ENCODE assay signal across 8 cellular contexts in the genomic region with DNA sequence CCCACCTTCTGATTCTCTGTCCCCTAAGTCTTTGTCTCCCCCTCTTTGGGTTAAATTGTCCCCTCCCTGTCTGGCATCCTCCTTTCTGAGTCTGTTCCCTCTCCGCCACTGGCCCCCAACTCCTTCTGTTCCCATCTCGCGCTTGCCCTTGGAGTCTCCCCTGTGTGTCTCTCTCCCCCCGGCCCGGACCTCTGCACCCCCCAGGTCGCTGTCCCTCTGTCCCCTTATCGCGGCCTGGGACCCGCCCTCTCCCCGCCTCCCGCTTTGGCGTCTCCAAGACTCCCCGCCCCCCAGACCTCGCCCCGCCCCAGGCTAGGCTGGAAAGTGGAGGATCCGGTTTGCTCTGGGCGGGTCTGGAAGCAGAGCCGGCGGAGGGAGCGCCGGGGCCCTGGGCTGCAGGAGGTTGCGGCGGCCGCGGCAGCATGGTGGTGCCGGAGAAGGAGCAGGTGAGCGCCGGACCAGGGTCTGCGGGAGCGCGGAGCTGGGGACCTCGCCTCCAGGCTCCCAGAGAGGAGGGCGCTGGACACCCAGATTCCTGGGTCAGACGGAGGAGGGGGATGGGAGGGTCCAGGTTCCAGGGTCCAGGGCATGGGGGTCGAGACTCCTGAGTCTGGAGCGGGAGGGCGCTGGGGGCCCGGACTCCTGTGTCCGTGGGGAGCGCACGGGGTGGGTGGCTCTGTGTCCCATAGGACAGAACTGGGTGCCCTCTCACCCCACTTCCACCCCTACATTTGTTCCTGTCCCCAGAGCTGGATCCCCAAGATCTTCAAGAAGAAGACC. TPM values are rescaled to one million over a fixed set of nuclear protein-coding genes. Genes with fewer than 3 reads are reported as not detected.
DNase-seq lines count a peak whose midpoint lies in the region; ATAC-seq, FAIRE-seq and TF ChIP-seq lines count a peak whose summit lies in the region.

A gene (plus strand): TSS at position 348 of the 780 bp plus-strand sequence. CDS start 75 bp downstream, at position 423.

- TF ChIP-seq CTCF in NB4 (IDR thresholded peaks at IDR 0.05; ENCODE audit: low read depth, low read length) (no peak), bronchial epithelial cell (IDR thresholded peaks at IDR 0.05; ENCODE audit: insufficient read depth, low read length, severe bottlenecking) (no peak), sigmoid colon (IDR thresholded peaks at IDR 0.05) (no peak)

- TF ChIP-seq EP300 in sigmoid colon (IDR thresholded peaks at IDR 0.05) = no peak

- H3K36me3 ChIP-seq in bronchial epithelial cell (ENCODE audit: control insufficient read depth, insufficient read depth, low read length) (peaks cover 4% of the 10 kb centered on the region), iPS-20b (ENCODE audit: insufficient read depth, low read depth, low read length) (no peaks in the 10 kb centered on the region), sigmoid colon (no peaks in the 10 kb centered on the region)

- H3K4me1 ChIP-seq in iPS-20b (ENCODE audit: insufficient read depth, low read length) = peaks cover 4% of the 10 kb centered on the region; the same call in 1 of the 2 replicates
- peaks cover 0 to 17% (median 12%) of the 10 kb centered on the region in 4 donors for H3K4me1 ChIP-seq in sigmoid colon

- peak; percentile 93 for DNase-seq in DMS 273 (lab: John Stamatoyannopoulos, UW; ENCODE audit: unreplicated experiment)
- DNase-seq in NB4 (ENCODE audit: low read depth) = peak; percentile 40
- DNase-seq in SW480 (ENCODE audit: low spot score) = peak; percentile 79
- DNase-seq in bronchial epithelial cell (ENCODE audit: low read depth) = peak; percentile 72
- peak; percentile 93 for DNase-seq in sigmoid colon

- TF ChIP-seq POLR2A in NB4 (IDR thresholded peaks at IDR 0.05; ENCODE audit: extremely low read depth, insufficient read length) = no peak
- peak; percentile 53 to 86 for TF ChIP-seq POLR2A in sigmoid colon (IDR thresholded peaks at IDR 0.05)

- H3K9me3 ChIP-seq in iPS-20b (ENCODE audit: insufficient read depth, low read depth, low read length) (no peaks in the 10 kb centered on the region), sigmoid colon (no peaks in the 10 kb centered on the region)

- ATAC-seq in GM21619 (IDR thresholded peaks at IDR 0.05; ENCODE audit: unreplicated experiment) = no peak
- no peak for ATAC-seq in GM21786 (IDR thresholded peaks at IDR 0.05; ENCODE audit: unreplicated experiment)

- peak within 1 kb of the TSS; percentile 59; the same call in 1 of the 2 replicates for H3K9ac ChIP-seq in iPS-20b (ENCODE audit: low read depth, low read length)

- H3K27ac ChIP-seq in iPS-20b (ENCODE audit: low read length) = no peak within 1 kb of the TSS
- peak within 1 kb of the TSS; percentile 83 to 91 (median 84) for H3K27ac ChIP-seq in sigmoid colon

- FAIRE-seq in bronchial epithelial cell (lab: Jason Lieb, UNC) = no peak

- WGBS in sigmoid colon, 2 donors = 1 to 2% methylated on average over 41 of the region's 41 CpGs

- no peak within 1 kb of the TSS for H3K4me3 ChIP-seq in NB4 (ENCODE audit: low read depth, low read length)
- peak within 1 kb of the TSS; percentile 69 for H3K4me3 ChIP-seq in bronchial epithelial cell (ENCODE audit: low read depth, low read length)
- H3K4me3 ChIP-seq in iPS-20b (ENCODE audit: low read length) = peak within 1 kb of the TSS; percentile 86
- peak within 1 kb of the TSS; percentile 57 to 98 (median 90) for H3K4me3 ChIP-seq in sigmoid colon

- intact Hi-C loops in sigmoid colon (cut with DNase I) = no loop called here

- H3K27me3 ChIP-seq in bronchial epithelial cell (ENCODE audit: control insufficient read depth, insufficient read depth, low read length) = no peaks in the 10 kb centered on the region
- H3K27me3 ChIP-seq in iPS-20b (ENCODE audit: insufficient read depth, low read length) = peaks cover 45% of the 10 kb centered on the region
- no peaks in the 10 kb centered on the region for H3K27me3 ChIP-seq in sigmoid colon

RNA-seq across cellular contexts. Expression of the gene that starts here (rescaled TPM):
- 11.1 and 18.6 TPM in 2 replicates for total RNA-seq in bronchial epithelial cell
- 10 to 100 TPM in 3 of 4 donors, 1 to 10 TPM in 1; 7.9 to 18.0 (median 12.5) TPM for total RNA-seq in sigmoid colon
- polyA plus RNA-seq in sigmoid colon = 100 to 1,000 TPM in 1 of 3 donors, 10 to 100 TPM in 2; 40.5 to 166 (median 40.8) TPM

Comparison
In these comparisons a context has a peak if more than half of its experiments do, and no peak if none do; other contexts are left out.
1. DNase-seq: peak in every context shown above with its lines; median percentile 93 in DMS 273; 93 in sigmoid colon; 79 in SW480; 72 in bronchial epithelial cell; 40 in NB4.